ENCODE assay signal across 1 cellular context in genomic region chr2:206232287-206233035, GRCh38.
TF ChIP-seq lines count a peak whose summit lies in the region.

No MANE protein-coding gene starts in this region.

TF ChIP-seq in GM23338, 12 proteins besides CTCF, POLR2A, EP300 and RAD21 (continued from another document):
- TF ChIP-seq ETS1 (IDR thresholded peaks at IDR 0.05) (no peak), REST (IDR thresholded peaks at IDR 0.05; ENCODE audit: unreplicated experiment) (no peak), POLR2AphosphoS5 (IDR thresholded peaks at IDR 0.05; ENCODE audit: low read depth) (no peak), ZNF114 (CRISPR knock-in tag; IDR thresholded peaks at IDR 0.05) (no peak), EZH2 (IDR thresholded peaks at IDR 0.05; ENCODE audit: low read depth, unreplicated experiment) (no peak), NANOG (IDR thresholded peaks at IDR 0.05; ENCODE audit: borderline replicate concordance) (no peak), ZNF462 (CRISPR knock-in tag; IDR thresholded peaks at IDR 0.05) (no peak)
